Comparison of ENCODE assay signal across 15 cellular contexts in the genomic region with DNA sequence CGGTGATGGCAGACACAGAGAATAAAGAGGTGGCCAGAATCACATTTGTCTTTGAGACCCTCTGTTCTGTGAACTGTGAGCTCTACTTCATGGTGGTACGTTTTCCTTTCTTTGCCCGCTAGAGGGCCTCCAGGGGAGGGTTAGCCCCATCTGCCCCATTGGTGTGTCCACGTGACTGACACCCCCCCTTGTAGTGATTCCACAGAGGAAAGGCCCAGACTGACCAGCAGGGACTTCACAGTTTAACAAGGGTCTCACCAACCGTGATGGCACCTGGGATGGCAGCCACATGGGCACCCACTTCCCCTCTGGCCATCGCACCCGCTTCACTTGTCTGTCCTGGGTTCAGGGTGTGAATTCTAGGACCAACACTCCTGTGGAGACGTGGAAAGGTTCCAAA. TPM values are rescaled to one million over a fixed set of nuclear protein-coding genes. Genes with fewer than 3 reads are reported as not detected.
A peak's percentile ranks its signal among the peaks of the same experiment; 100 is the strongest.
DNase-seq lines count a peak whose midpoint lies in the region; ATAC-seq, FAIRE-seq and TF ChIP-seq lines count a peak whose summit lies in the region.
"Had no signal": no experiment of that assay in that cellular context is flagged by ENCODE, and none has a peak within 500 bp of the region (broad histone marks: within the 10 kb centered on the region; RNA-seq: fewer than 3 reads in every experiment).

No MANE protein-coding gene starts in this region.

- TF ChIP-seq CTCF in AG10803 (conservative IDR thresholded peaks at IDR 0.05; ENCODE audit: low read length) (peak; percentile 22; the same call in 1 of the 2 replicates), H9 (conservative IDR thresholded peaks at IDR 0.05) (peak; percentile 75), VCaP (conservative IDR thresholded peaks at IDR 0.05) (no peak)

- no peak overlapping the region for H3K56ac ChIP-seq in H9 (ENCODE audit: insufficient read length, low read depth, low read length)

- H3K9ac ChIP-seq in H9 (ENCODE audit: extremely low read depth, insufficient read length, low read length): no peak overlapping the region
- H3K9ac ChIP-seq: SK-N-SH had no signal

- H3K36me3 Mint-ChIP-seq in H9 (ENCODE audit: insufficient read depth in 1 of 3, low read depth in 3 of 3): no peaks in the 10 kb centered on the region
- H3K36me3 Mint-ChIP-seq: stimulated activated memory B cell treated with anti-CD40 and anti-IgM and Interleukin-4, amounts not matched to agents 10 μg/mL and 1 μg/mL and 100 μg/mL, for 72 hours had no signal

- H2BK15ac ChIP-seq in H9 (ENCODE audit: low read depth, low read length): no peak overlapping the region

- H3K27ac ChIP-seq in H9 (ENCODE audit: insufficient read length, low read depth, low read length) (no peak overlapping the region), VCaP (peak overlapping the region; percentile 58)
- H3K27ac ChIP-seq: colonic mucosa had no signal

- H2AK5ac ChIP-seq in H9 (ENCODE audit: insufficient read length, low read length): no peak overlapping the region

- H3K4me3 ChIP-seq in AG10803 (ENCODE audit: low read length): no peak overlapping the region
- H3K4me3 ChIP-seq: colonic mucosa had no signal

- no peaks in the 10 kb centered on the region for H4K20me1 ChIP-seq in H9 (ENCODE audit: control insufficient read depth, insufficient read depth, insufficient read length)

- H3K79me1 ChIP-seq in H9 (ENCODE audit: insufficient read depth, low read depth, low read length, poor library complexity, severe bottlenecking): no peaks in the 10 kb centered on the region

- no peaks in the 10 kb centered on the region for H3K27me3 ChIP-seq in H9 (ENCODE audit: insufficient read depth, low read length)
- H3K27me3 ChIP-seq: colonic mucosa had no signal

- no peak overlapping the region for H3K27ac Mint-ChIP-seq in H9
- H3K27ac Mint-ChIP-seq: activated naive CD8-positive, alpha-beta T cell treated with anti-CD3 and anti-CD28 coated beads, Interleukin-2, amount 50 U/mL, for 24 hours; stimulated activated memory B cell treated with anti-CD40 and anti-IgM and Interleukin-4, amounts not matched to agents 10 μg/mL and 1 μg/mL and 100 μg/mL, for 72 hours had no signal

- H3K14ac ChIP-seq in H9 (ENCODE audit: insufficient read depth, low read length): no peak overlapping the region

- H4K5ac ChIP-seq in H9 (ENCODE audit: insufficient read length, low read depth, low read length): no peak overlapping the region

- H3K27me3 Mint-ChIP-seq in H9 (ENCODE audit: low read depth): peaks cover 7% of the 10 kb centered on the region
- H3K27me3 Mint-ChIP-seq: activated naive CD8-positive, alpha-beta T cell treated with anti-CD3 and anti-CD28 coated beads, Interleukin-2, amount 50 U/mL, for 24 hours had no signal

- H2BK120ac ChIP-seq in H9 (ENCODE audit: low read depth, low read length, poor library complexity, severe bottlenecking): no peak overlapping the region

- no peak overlapping the region for H3K23ac ChIP-seq in H9 (ENCODE audit: insufficient read length, low read depth, low read length)

- H2AFZ ChIP-seq in H9 (ENCODE audit: low read length): no peak overlapping the region

- H3K4me1 ChIP-seq in H9 (ENCODE audit: insufficient read depth, low read length): no peaks in the 10 kb centered on the region
- H3K4me1 ChIP-seq: colonic mucosa had no signal

- no peak overlapping the region for H3K18ac ChIP-seq in H9 (ENCODE audit: insufficient read length, low read depth, low read length)

- no peaks in the 10 kb centered on the region for H3K9me3 Mint-ChIP-seq in H9
- H3K9me3 Mint-ChIP-seq: activated naive CD8-positive, alpha-beta T cell treated with anti-CD3 and anti-CD28 coated beads, Interleukin-2, amount 50 U/mL, for 24 hours; stimulated activated memory B cell treated with anti-CD40 and anti-IgM and Interleukin-4, amounts not matched to agents 10 μg/mL and 1 μg/mL and 100 μg/mL, for 72 hours had no signal

- H3K4ac ChIP-seq in H9 (ENCODE audit: low read depth, low read length): no peak overlapping the region

- ATAC-seq in HG02970 (IDR thresholded peaks at IDR 0.05; ENCODE audit: low FRiP score, unreplicated experiment) (no peak), GM18867 (IDR thresholded peaks at IDR 0.05; ENCODE audit: unreplicated experiment) (no peak), GM21723 (IDR thresholded peaks at IDR 0.05; ENCODE audit: unreplicated experiment) (no peak)
- ATAC-seq: activated naive CD8-positive, alpha-beta T cell treated with anti-CD3 and anti-CD28 coated beads, Interleukin-2, amount 50 U/mL, for 24 hours; stimulated activated memory B cell treated with anti-CD40 and anti-IgM and Interleukin-4, amounts not matched to agents 10 μg/mL and 1 μg/mL and 100 μg/mL, for 72 hours had no signal

- no peak for TF ChIP-seq POLR2A in GM12891 (IDR thresholded peaks at IDR 0.05; ENCODE audit: low read depth, low read length)

- H3T11ph ChIP-seq in H9 (ENCODE audit: low read length): no peak overlapping the region

- no peak overlapping the region for H2BK20ac ChIP-seq in H9 (ENCODE audit: low read depth, low read length, poor library complexity, severe bottlenecking)

- DNase-seq in AG10803 (ENCODE audit: low read depth): no peak
- peak; percentile 81 for DNase-seq in H9
- peak; percentile 32 for DNase-seq in iPS-NIHi11 (ENCODE audit: low spot score)
- no peak for DNase-seq in GM12891 (ENCODE audit: insufficient read length, low spot score)
- DNase-seq: activated CD8-positive, alpha-beta memory T cell treated with anti-CD3 and anti-CD28 coated beads, Interleukin-2, amount 50 U/mL, for 48 hours; activated naive CD8-positive, alpha-beta T cell treated with anti-CD3 and anti-CD28 coated beads, Interleukin-2, amount 50 U/mL, for 24 hours; colonic mucosa; foreskin melanocyte; kidney; SK-N-SH had no signal

- no peak overlapping the region for H3K4me2 ChIP-seq in H9 (ENCODE audit: insufficient read depth, insufficient read length, low read length)
- H3K4me2 ChIP-seq: SK-N-SH had no signal

- FAIRE-seq in GM12891 (lab: Jason Lieb, UNC): no peak
- FAIRE-seq: kidney had no signal

- no peak overlapping the region for H4K91ac ChIP-seq in H9 (ENCODE audit: insufficient read length, low read depth, low read length)

- no peak overlapping the region for H3K4me3 Mint-ChIP-seq in H9
- H3K4me3 Mint-ChIP-seq: activated naive CD8-positive, alpha-beta T cell treated with anti-CD3 and anti-CD28 coated beads, Interleukin-2, amount 50 U/mL, for 24 hours; stimulated activated memory B cell treated with anti-CD40 and anti-IgM and Interleukin-4, amounts not matched to agents 10 μg/mL and 1 μg/mL and 100 μg/mL, for 72 hours had no signal

- H3K23me2 ChIP-seq in H9 (ENCODE audit: insufficient read length, low read depth, low read length, poor library complexity, severe bottlenecking): no peaks in the 10 kb centered on the region

- H4K8ac ChIP-seq in H9 (replicated peaks; ENCODE audit: insufficient read length, low read depth, low read length): no peak overlapping the region

- no peaks in the 10 kb centered on the region for H3K9me3 ChIP-seq in H9 (ENCODE audit: control insufficient read depth, low read depth, low read length)
- H3K9me3 ChIP-seq: colonic mucosa, SK-N-SH had no signal

- no peaks in the 10 kb centered on the region for H3K79me2 ChIP-seq in H9 (ENCODE audit: insufficient read depth, low read length)

- H2BK12ac ChIP-seq in H9 (ENCODE audit: insufficient read length, low read depth, low read length): no peak overlapping the region

- no CpG with 5 or more reads among the region's 8 CpGs for whole genome bisulfite sequencing in H9 (ENCODE audit: extremely low coverage, insufficient read length, low lambda C conversion rate)

- peaks cover 8 to 12% of the 10 kb centered on the region in 2 experiments for H3K4me1 Mint-ChIP-seq in H9
- H3K4me1 Mint-ChIP-seq: activated naive CD8-positive, alpha-beta T cell treated with anti-CD3 and anti-CD28 coated beads, Interleukin-2, amount 50 U/mL, for 24 hours had no signal

- no peak overlapping the region for H2BK5ac ChIP-seq in H9 (ENCODE audit: insufficient read length, low read length)

TF ChIP-seq in GM12891, 5 proteins besides CTCF, POLR2A, EP300 and RAD21:
- TF ChIP-seq SPI1 (IDR thresholded peaks at IDR 0.05; ENCODE audit: low read depth, low read length) (no peak), POU2F2 (IDR thresholded peaks at IDR 0.05; ENCODE audit: low read depth, low read length) (no peak), PAX5 (IDR thresholded peaks at IDR 0.05; ENCODE audit: insufficient read depth, low read length, severe bottlenecking) (no peak), TAF1 (IDR thresholded peaks at IDR 0.05; ENCODE audit: low read depth, low read length) (no peak), POLR2AphosphoS5 (IDR thresholded peaks at IDR 0.05; ENCODE audit: low read depth, low read length) (no peak)

RNA-seq across cellular contexts. Expression of gene SARS1, which starts 22.3 kb away (rescaled TPM):
- total RNA-seq in H9 (2021): 139 and 144 TPM in 2 replicates
- 100 TPM for polyA plus RNA-seq in GM12891 (2012; ENCODE audit: low read depth, missing spikeins)

RNA-seq across cellular contexts. Expression of gene CELSR2, which starts 58.0 kb away (rescaled TPM):
- 26.7 and 29.2 TPM in 2 replicates for total RNA-seq in H9 (2021)
- polyA plus RNA-seq in GM12891 (2012; ENCODE audit: low read depth, missing spikeins): 0.17 TPM

Comparison
In these comparisons a context has a peak if more than half of its experiments do, and no peak if none do; other contexts are left out.
1. DNase-seq: peak in H9 (single experiment) and iPS-NIHi11 (single experiment); none in AG10803 (single experiment) and GM12891 (single experiment).